ENCODE assay signal across 8 cellular contexts in genomic region chr6:36875250-36875633, GRCh38. TPM values are rescaled to one million over a fixed set of nuclear protein-coding genes. Genes with fewer than 3 reads are reported as not detected.
DNase-seq lines count a peak whose midpoint lies in the region; ATAC-seq and TF ChIP-seq lines count a peak whose summit lies in the region.

No MANE protein-coding gene starts in this region.

- H3K27ac Mint-ChIP-seq in activated CD8-positive, alpha-beta memory T cell treated with anti-CD3 and anti-CD28 coated beads, Interleukin-2, amount 10 ng/mL, durations not matched to agents 7 days and 5 days = peak overlapping the region; percentile 100

- H3K4me3 Mint-ChIP-seq in activated CD8-positive, alpha-beta memory T cell treated with anti-CD3 and anti-CD28 coated beads, Interleukin-2, amount 10 ng/mL, durations not matched to agents 7 days and 5 days = peak overlapping the region; percentile 99

- peak overlapping the region in 3 of 4 donors; percentile 77 to 88 (median 85) for H3K4me3 ChIP-seq in adrenal gland
- H3K4me3 ChIP-seq in thymus (ENCODE audit: low read length) = peak overlapping the region; percentile 68

- H3K27me3 Mint-ChIP-seq in activated CD8-positive, alpha-beta memory T cell treated with anti-CD3 and anti-CD28 coated beads, Interleukin-2, amount 10 ng/mL, durations not matched to agents 7 days and 5 days = peaks cover 2% of the 10 kb centered on the region

- no peak for ATAC-seq in activated CD8-positive, alpha-beta memory T cell treated with anti-CD3 and anti-CD28 coated beads, Interleukin-2, amount 10 ng/mL, durations not matched to agents 7 days and 5 days
- ATAC-seq in left lobe of liver (peak; percentile 6), GM19023 (IDR thresholded peaks at IDR 0.05; ENCODE audit: unreplicated experiment) (no peak)

- no peaks in the 10 kb centered on the region for H3K9me3 Mint-ChIP-seq in activated CD8-positive, alpha-beta memory T cell treated with anti-CD3 and anti-CD28 coated beads, Interleukin-2, amount 10 ng/mL, durations not matched to agents 7 days and 5 days (ENCODE audit: low read depth)

- intact Hi-C loops in adrenal gland (cut with DNase I) = no loop called here

- H3K27me3 ChIP-seq in adrenal gland = no peaks in the 10 kb centered on the region
- no peaks in the 10 kb centered on the region for H3K27me3 ChIP-seq in thymus (ENCODE audit: control insufficient read depth, insufficient read depth)

- H3K4me1 Mint-ChIP-seq in activated CD8-positive, alpha-beta memory T cell treated with anti-CD3 and anti-CD28 coated beads, Interleukin-2, amount 10 ng/mL, durations not matched to agents 7 days and 5 days = peaks cover 48% of the 10 kb centered on the region

- H3K4me1 ChIP-seq in adrenal gland (replicated peaks in 1 of 2) = peaks cover 5 to 19% of the 10 kb centered on the region in 2 donors
- peaks cover 14% of the 10 kb centered on the region for H3K4me1 ChIP-seq in thymus (ENCODE audit: control insufficient read depth, insufficient read depth, low read length)

- H3K9me3 ChIP-seq in adrenal gland (replicated peaks in 1 of 3) (no peaks in the 10 kb centered on the region), thymus (ENCODE audit: control insufficient read depth) (no peaks in the 10 kb centered on the region)

- DNase-seq in activated CD8-positive, alpha-beta memory T cell treated with anti-CD3 and anti-CD28 coated beads, Interleukin-2, amount 10 ng/mL, durations not matched to agents 7 days and 5 days = no peak
- no peak for DNase-seq in activated CD8-positive, alpha-beta memory T cell treated with anti-CD3 and anti-CD28 coated beads for 24 hours
- DNase-seq in adrenal gland (no peak), left lobe of liver (ENCODE audit: low spot score) (no peak), activated gamma-delta T cell treated with Interleukin-2 at 50 U/mL for 16 hours (no peak)
- no peak for DNase-seq in stimulated activated CD4-positive, alpha-beta T cell treated with anti-CD3 and anti-CD28 coated beads, Interleukin-1b, Interleukin-23, amount 100 ng/mL, for 48 hours

- H3K36me3 ChIP-seq in adrenal gland (replicated peaks in 1 of 2) (peaks cover 0 to 11% of the 10 kb centered on the region in 2 donors), thymus (ENCODE audit: control insufficient read depth, insufficient read depth) (peaks cover 5% of the 10 kb centered on the region)

- H3K27ac ChIP-seq in adrenal gland (peak overlapping the region in 4 of 5 donors; percentile 82 to 95 (median 86)), thymus (ENCODE audit: low read depth) (no peak overlapping the region)

- no peak for TF ChIP-seq POLR2A in adrenal gland (IDR thresholded peaks at IDR 0.05)

- peaks cover 11% of the 10 kb centered on the region for H3K36me3 Mint-ChIP-seq in activated CD8-positive, alpha-beta memory T cell treated with anti-CD3 and anti-CD28 coated beads, Interleukin-2, amount 10 ng/mL, durations not matched to agents 7 days and 5 days

- CTCF ChIA-PET in activated CD8-positive, alpha-beta memory T cell treated with anti-CD3 and anti-CD28 coated beads, Interleukin-2, amount 10 ng/mL, durations not matched to agents 7 days and 5 days (lab: Charles Lee) = interaction anchor here (0.6 to 16.9 kb wide), 18 partner anchors 10 to 335 kb away, joined by 3 to 269 read pairs (median 4); partner anchors contain the start of genes C6orf89 and MTCH1

- no peak for TF ChIP-seq CTCF in adrenal gland (IDR thresholded peaks at IDR 0.05)

- WGBS in adrenal gland, 4 donors = 34 to 39% (median 39%) methylated on average over 6 of the region's 6 CpGs
- 54% methylated on average over 6 of the region's 6 CpGs for whole genome bisulfite sequencing in thymus

RNA-seq across cellular contexts. Expression of gene PPIL1, which starts 0.6 kb away (rescaled TPM):
- 10 to 100 TPM; 30.8 to 39.9 TPM for total RNA-seq in activated CD8-positive, alpha-beta memory T cell treated with anti-CD3 and anti-CD28 coated beads, Interleukin-2, amount 10 ng/mL, durations not matched to agents 7 days and 5 days
- 100 to 1,000 TPM in 2 of 8 donors, 10 to 100 TPM in 6; 36.4 to 138 (median 61.4) TPM for total RNA-seq in adrenal gland
- polyA plus RNA-seq in adrenal gland = 100 to 1,000 TPM in 1 of 3 donors, 10 to 100 TPM in 1, 1 to 10 TPM in 1; 8.2 to 134 (median 30.5) TPM
- total RNA-seq in left lobe of liver = 10.7 TPM
- 22.5 TPM for polyA plus RNA-seq in thymus

RNA-seq across cellular contexts. Expression of gene C6orf89, which starts 10.5 kb away (rescaled TPM):
- total RNA-seq in activated CD8-positive, alpha-beta memory T cell treated with anti-CD3 and anti-CD28 coated beads, Interleukin-2, amount 10 ng/mL, durations not matched to agents 7 days and 5 days = 10 to 100 TPM; 46.4 to 47.7 TPM
- 100 to 1,000 TPM in 1 of 8 donors, 10 to 100 TPM in 7; 62.7 to 107 (median 89.0) TPM for total RNA-seq in adrenal gland
- 10 to 100 TPM; 17.5 to 67.3 (median 19.4) TPM for polyA plus RNA-seq in adrenal gland
- total RNA-seq in left lobe of liver = 34.1 TPM
- 19.5 TPM for polyA plus RNA-seq in thymus

RNA-seq across cellular contexts. Expression of gene CPNE5, which starts 36.0 kb away (rescaled TPM):
- total RNA-seq in activated CD8-positive, alpha-beta memory T cell treated with anti-CD3 and anti-CD28 coated beads, Interleukin-2, amount 10 ng/mL, durations not matched to agents 7 days and 5 days = under 1 TPM; 0.79 to 0.94 TPM
- 1 to 10 TPM in 4 of 8 donors, under 1 TPM in 3, not detected in 1; 0.26 to 3.5 (median 1.3) TPM for total RNA-seq in adrenal gland
- 1 to 10 TPM in 2 of 3 donors, under 1 TPM in 1; 0.71 to 2.2 (median 1.1) TPM for polyA plus RNA-seq in adrenal gland
- 0.25 TPM for total RNA-seq in left lobe of liver
- polyA plus RNA-seq in thymus = 3.4 TPM
